Comparison of ENCODE assay signal across 8 cellular contexts in genomic region chr3:179852117-179852886, GRCh38.
DNase-seq lines count a peak whose midpoint lies in the region; ATAC-seq and TF ChIP-seq lines count a peak whose summit lies in the region.

No MANE protein-coding gene starts in this region.

- 65 to 73% methylated on average over 4 of the region's 4 CpGs for WGBS in sigmoid colon, 2 donors

- in situ Hi-C loops in HAP-1 (cut with MboI; ENCODE audit: low sequenced_read_pairs) = no loop called here

- no peaks in the 10 kb centered on the region for H3K36me3 Mint-ChIP-seq in mesothelial cell of epicardium

- no peaks in the 10 kb centered on the region for H3K9me3 ChIP-seq in RWPE2 (ENCODE audit: severe bottlenecking)
- H3K9me3 ChIP-seq in sigmoid colon = no peaks in the 10 kb centered on the region
- H3K9me3 ChIP-seq in HAP-1 = no peaks in the 10 kb centered on the region

- no peak overlapping the region for H3K27ac ChIP-seq in RWPE2 (ENCODE audit: poor library complexity, severe bottlenecking)
- H3K27ac ChIP-seq in sigmoid colon = no peak overlapping the region

- no peak for DNase-seq in RWPE2 (ENCODE audit: low spot score)
- DNase-seq in kidney glomerular epithelial cell (lab: John Stamatoyannopoulos, UW) = peak; percentile 61
- no peak for DNase-seq in sigmoid colon
- DNase-seq in mesothelial cell of epicardium (ENCODE audit: low spot score in 2 of 2, unreplicated experiment in 2 of 2) = no peak
- no peak for DNase-seq in HAP-1 (ENCODE audit: low spot score in 2 of 2)

- TF ChIP-seq EP300 in sigmoid colon (IDR thresholded peaks at IDR 0.05) = no peak

- H3K27ac Mint-ChIP-seq in mesothelial cell of epicardium = no peak overlapping the region

- no peaks in the 10 kb centered on the region for H3K4me1 ChIP-seq in RWPE2 (ENCODE audit: insufficient read depth, poor library complexity, severe bottlenecking)
- no peaks in the 10 kb centered on the region for H3K4me1 ChIP-seq in sigmoid colon
- H3K4me1 ChIP-seq in HAP-1 = no peaks in the 10 kb centered on the region

- H3K36me3 ChIP-seq in RWPE2 (ENCODE audit: low read depth) (no peaks in the 10 kb centered on the region), sigmoid colon (no peaks in the 10 kb centered on the region), HAP-1 (replicated peaks) (no peaks in the 10 kb centered on the region)

- H3K4me3 ChIP-seq in RWPE2 (ENCODE audit: severe bottlenecking) (no peak overlapping the region), sigmoid colon (no peak overlapping the region), HAP-1 (no peak overlapping the region)

- ATAC-seq in GM18520 (IDR thresholded peaks at IDR 0.05; ENCODE audit: unreplicated experiment) = peak; percentile 69
- ATAC-seq in HG02938 (IDR thresholded peaks at IDR 0.05; ENCODE audit: unreplicated experiment) = peak; percentile 85
- peak; percentile 42; the same call in 2 of the 3 replicates for ATAC-seq in RWPE2 (ENCODE audit: low read depth)
- ATAC-seq in GM19455 (IDR thresholded peaks at IDR 0.05; ENCODE audit: unreplicated experiment) = no peak

- no peak overlapping the region for H3K4me3 Mint-ChIP-seq in mesothelial cell of epicardium

- H3K27me3 Mint-ChIP-seq in mesothelial cell of epicardium (ENCODE audit: low read depth) = peaks cover 14% of the 10 kb centered on the region

- TF ChIP-seq POLR2A in sigmoid colon (IDR thresholded peaks at IDR 0.05) = no peak

- TF ChIP-seq CTCF in RWPE2 (IDR thresholded peaks at IDR 0.05; ENCODE audit: poor library complexity, severe bottlenecking) = no peak
- no peak for TF ChIP-seq CTCF in sigmoid colon (IDR thresholded peaks at IDR 0.05)
- no peak for TF ChIP-seq CTCF in mesothelial cell of epicardium (IDR thresholded peaks at IDR 0.05; ENCODE audit: unreplicated experiment)

- no peaks in the 10 kb centered on the region for H3K9me3 Mint-ChIP-seq in mesothelial cell of epicardium

- no peaks in the 10 kb centered on the region for H3K27me3 ChIP-seq in RWPE2 (ENCODE audit: insufficient read depth, poor library complexity, severe bottlenecking)
- no peaks in the 10 kb centered on the region for H3K27me3 ChIP-seq in sigmoid colon
- 0 out of 2 replicates have a peak, but pooled peaks cover 1% of the 10 kb centered on the region for H3K27me3 ChIP-seq in HAP-1 (ENCODE audit: low read depth)

- intact Hi-C loops in sigmoid colon (cut with DNase I) = no loop called here

- H3K4me1 Mint-ChIP-seq in mesothelial cell of epicardium = no peaks in the 10 kb centered on the region
